ENCODE assay signal across 8 cellular contexts in genomic region chr22:39316440-39317083, GRCh38. TPM values are rescaled to one million over a fixed set of nuclear protein-coding genes. Genes with fewer than 3 reads are reported as not detected.
A peak's percentile ranks its signal among the peaks of the same experiment; 100 is the strongest.
DNase-seq lines count a peak whose midpoint lies in the region; ATAC-seq and TF ChIP-seq lines count a peak whose summit lies in the region.

No MANE protein-coding gene starts in this region.

- DNase-seq in DMS114 treated with DMSO at 0.1 percent for 48 hours (lab: John Stamatoyannopoulos, UW; ENCODE audit: unreplicated experiment) (peak; percentile 38), cardiac muscle cell (ENCODE audit: low read depth in 1 of 2, low spot score in 1 of 2) (peak; percentile 83 to 95), progenitor cell of endocrine pancreas (ENCODE audit: low spot score, unreplicated experiment) (peak; percentile 56), ureter (ENCODE audit: low spot score) (peak; percentile 80)
- DNase-seq in activated naive CD8-positive, alpha-beta T cell treated with anti-CD3 and anti-CD28 coated beads, Interleukin-2, amount 10 ng/mL, durations not matched to agents 7 days and 5 days, result peak; percentile 70

- H3K27me3 ChIP-seq in SU-DHL-6 (ENCODE audit: low read length) (no peaks in the 10 kb centered on the region), cardiac muscle cell (no peaks in the 10 kb centered on the region)

- peaks cover 42% of the 10 kb centered on the region for H3K36me3 ChIP-seq in SU-DHL-6 (ENCODE audit: low read length)
- peaks cover 61% of the 10 kb centered on the region for H3K36me3 ChIP-seq in cardiac muscle cell

- peaks cover 30% of the 10 kb centered on the region for H3K79me2 ChIP-seq in SU-DHL-6 (ENCODE audit: insufficient read depth, low read length)

- no peak overlapping the region for H2AFZ ChIP-seq in SU-DHL-6 (ENCODE audit: low read depth, low read length, severe bottlenecking)

- H3K4me2 ChIP-seq in SU-DHL-6 (ENCODE audit: low read depth, low read length, poor library complexity, severe bottlenecking), result peak overlapping the region; percentile 92

- H3K4me1 ChIP-seq in cardiac muscle cell (ENCODE audit: low read depth), result peaks cover 15% of the 10 kb centered on the region

- peaks cover 77% of the 10 kb centered on the region for H3F3A ChIP-seq in SU-DHL-6 (ENCODE audit: insufficient read depth)

- H3K9me2 ChIP-seq in SU-DHL-6 (replicated peaks; ENCODE audit: insufficient read depth, low read length), result no peaks in the 10 kb centered on the region

- H3K27me3 Mint-ChIP-seq in activated naive CD8-positive, alpha-beta T cell treated with anti-CD3 and anti-CD28 coated beads, Interleukin-2, amount 10 ng/mL, durations not matched to agents 7 days and 5 days, result no peaks in the 10 kb centered on the region
- no peaks in the 10 kb centered on the region for H3K27me3 Mint-ChIP-seq in progenitor cell of endocrine pancreas

- H3K4me1 Mint-ChIP-seq in activated naive CD8-positive, alpha-beta T cell treated with anti-CD3 and anti-CD28 coated beads, Interleukin-2, amount 10 ng/mL, durations not matched to agents 7 days and 5 days, result peaks cover 48% of the 10 kb centered on the region
- peaks cover 39% of the 10 kb centered on the region for H3K4me1 Mint-ChIP-seq in progenitor cell of endocrine pancreas (ENCODE audit: low read depth)

- H3K36me3 Mint-ChIP-seq in activated naive CD8-positive, alpha-beta T cell treated with anti-CD3 and anti-CD28 coated beads, Interleukin-2, amount 10 ng/mL, durations not matched to agents 7 days and 5 days, result peaks cover 43% of the 10 kb centered on the region
- H3K36me3 Mint-ChIP-seq in progenitor cell of endocrine pancreas (ENCODE audit: insufficient read depth), result peaks cover 51% of the 10 kb centered on the region

- H3K9me3 ChIP-seq in SU-DHL-6 (ENCODE audit: insufficient read depth, low read length) (no peaks in the 10 kb centered on the region), cardiac muscle cell (ENCODE audit: low read depth) (no peaks in the 10 kb centered on the region)

- ATAC-seq in activated naive CD8-positive, alpha-beta T cell treated with anti-CD3 and anti-CD28 coated beads, Interleukin-2, amount 10 ng/mL, durations not matched to agents 7 days and 5 days (ENCODE audit: low read depth), result peak; percentile 19
- no peak for ATAC-seq in HG03196 (IDR thresholded peaks at IDR 0.05; ENCODE audit: unreplicated experiment)

- no peaks in the 10 kb centered on the region for H3K9me3 Mint-ChIP-seq in activated naive CD8-positive, alpha-beta T cell treated with anti-CD3 and anti-CD28 coated beads, Interleukin-2, amount 10 ng/mL, durations not matched to agents 7 days and 5 days
- no peaks in the 10 kb centered on the region for H3K9me3 Mint-ChIP-seq in progenitor cell of endocrine pancreas (ENCODE audit: low read depth)

- H3K4me3 ChIP-seq in SU-DHL-6 (ENCODE audit: insufficient read depth, low read length, poor library complexity, severe bottlenecking) (peak overlapping the region; percentile 96), cardiac muscle cell (peak overlapping the region; percentile 2)

- POLR2A ChIA-PET in activated naive CD8-positive, alpha-beta T cell treated with anti-CD3 and anti-CD28 coated beads, Interleukin-2, amount 10 ng/mL, durations not matched to agents 7 days and 5 days (lab: Charles Lee), result interaction anchor here (1.1 to 6.6 kb wide), 10 partner anchors 10 to 212 kb away, joined by 3 to 80 read pairs (median 6); partner anchors contain the start of genes ATF4, RPS19BP1 and TAB1

- peak overlapping the region; percentile 67 for H3K27ac Mint-ChIP-seq in activated naive CD8-positive, alpha-beta T cell treated with anti-CD3 and anti-CD28 coated beads, Interleukin-2, amount 10 ng/mL, durations not matched to agents 7 days and 5 days
- peak overlapping the region; percentile 100 for H3K27ac Mint-ChIP-seq in progenitor cell of endocrine pancreas

- H4K20me1 ChIP-seq in SU-DHL-6 (ENCODE audit: low read depth, low read length), result peaks cover 33% of the 10 kb centered on the region

- no peak overlapping the region for H3K9ac ChIP-seq in SU-DHL-6 (ENCODE audit: low read length)

- H3K4me3 Mint-ChIP-seq in activated naive CD8-positive, alpha-beta T cell treated with anti-CD3 and anti-CD28 coated beads, Interleukin-2, amount 10 ng/mL, durations not matched to agents 7 days and 5 days, result peak overlapping the region; percentile 100
- H3K4me3 Mint-ChIP-seq in progenitor cell of endocrine pancreas (ENCODE audit: low read depth), result peak overlapping the region; percentile 100

- no peak overlapping the region for H3K27ac ChIP-seq in SU-DHL-6 (ENCODE audit: low read depth, low read length)
- H3K27ac ChIP-seq in cardiac muscle cell, result peak overlapping the region; percentile 49

- TF ChIP-seq CTCF in LNCAP (IDR thresholded peaks at IDR 0.05), result peak; percentile 90
- TF ChIP-seq CTCF in SU-DHL-6 (IDR thresholded peaks at IDR 0.05; ENCODE audit: insufficient read depth, low read length, poor library complexity, severe bottlenecking), result peak; percentile 79
- TF ChIP-seq CTCF in cardiac muscle cell (IDR thresholded peaks at IDR 0.05; ENCODE audit: low read depth, low read length), result peak; percentile 93
- peak; percentile 79 for TF ChIP-seq CTCF in progenitor cell of endocrine pancreas (IDR thresholded peaks at IDR 0.05; ENCODE audit: unreplicated experiment)

RNA-seq across cellular contexts. Expression of gene RPL3, which starts 2.9 kb away (rescaled TPM):
- 1,000 to 10,000 TPM; 1,927 to 2,015 TPM for total RNA-seq in activated naive CD8-positive, alpha-beta T cell treated with anti-CD3 and anti-CD28 coated beads, Interleukin-2, amount 10 ng/mL, durations not matched to agents 7 days and 5 days
- total RNA-seq in cardiac muscle cell (2,304 and 2,959 TPM in 2 replicates), progenitor cell of endocrine pancreas (2,433 and 2,506 TPM in 2 replicates), ureter (2,529 TPM)
- 1,107 and 1,423 TPM in 2 replicates for polyA plus RNA-seq in cardiac muscle cell

RNA-seq across cellular contexts. Expression of gene SYNGR1, which starts 33.2 kb away (rescaled TPM):
- total RNA-seq in activated naive CD8-positive, alpha-beta T cell treated with anti-CD3 and anti-CD28 coated beads, Interleukin-2, amount 10 ng/mL, durations not matched to agents 7 days and 5 days, result 10 to 100 TPM; 27.1 to 31.6 TPM
- total RNA-seq in cardiac muscle cell, result 40.7 and 61.8 TPM in 2 replicates
- 81.9 and 112 TPM in 2 replicates for polyA plus RNA-seq in cardiac muscle cell
- total RNA-seq in progenitor cell of endocrine pancreas, result 36.8 and 38.0 TPM in 2 replicates
- 32.6 TPM for total RNA-seq in ureter

Comparison
In these comparisons a context has a peak if more than half of its experiments do, and no peak if none do; other contexts are left out.
1. DNase-seq: peak in every context shown above with its lines; median percentile 89 in cardiac muscle cell; 80 in ureter; 70 in activated naive CD8-positive, alpha-beta T cell treated with anti-CD3 and anti-CD28 coated beads, Interleukin-2, amount 10 ng/mL, durations not matched to agents 7 days and 5 days; 56 in progenitor cell of endocrine pancreas; 38 in DMS114 treated with DMSO at 0.1 percent for 48 hours.